ENCODE assay signal across 24 cellular contexts in genomic region chr3:29478671-29479070, GRCh38.
"Had no signal": no experiment of that assay in that cellular context is flagged by ENCODE, and none has a peak within 500 bp of the region (broad histone marks: within the 10 kb centered on the region; RNA-seq: fewer than 3 reads in every experiment).

No MANE protein-coding gene starts in this region.

- ATAC-seq: activated CD8-positive, alpha-beta T cell treated with anti-CD3 and anti-CD28 coated beads, Interleukin-2, amount 10 ng/mL, durations not matched to agents 7 days and 5 days; foreskin keratinocyte; left lobe of liver; lower lobe of right lung; sciatic nerve had no signal

- H3K4me3 ChIP-seq: ascending aorta, breast epithelium, colonic mucosa, hepatocyte, lower lobe of right lung, smooth muscle cell, testis, vagina had no signal

- H3K27ac ChIP-seq: ascending aorta, breast epithelium, colonic mucosa, foreskin keratinocyte, hepatocyte, lower lobe of right lung, testis, vagina had no signal

- H3K36me3 ChIP-seq: ascending aorta, breast epithelium, colonic mucosa, lower lobe of right lung, vagina had no signal

- H3K9me3 ChIP-seq: ascending aorta, breast epithelium, colonic mucosa, lower lobe of right lung, testis, vagina had no signal

- H3K4me1 ChIP-seq: breast epithelium, colonic mucosa, foreskin keratinocyte, lower lobe of right lung, testis, vagina had no signal

- H3K27me3 ChIP-seq: ascending aorta, breast epithelium, colonic mucosa, foreskin keratinocyte, hepatocyte, testis, vagina had no signal

- DNase-seq: activated CD4-positive, alpha-beta T cell treated with anti-CD3 and anti-CD28 coated beads for 1 hour; activated CD4-positive, alpha-beta T cell treated with anti-CD3 and anti-CD28 coated beads, Interleukin-2, amount 50 U/mL, for 1 hour; activated CD8-positive, alpha-beta T cell treated with anti-CD3 and anti-CD28 coated beads, Interleukin-2, amount 10 ng/mL, durations not matched to agents 7 days and 5 days; activated gamma-delta T cell treated with Interleukin-2 at 50 U/mL for 16 hours; activated T-cell treated with anti-CD3 and anti-CD28 coated beads, Interleukin-2, amount 50 U/mL, for 1 hour; colonic mucosa; foreskin keratinocyte; immature natural killer cell; lower lobe of right lung; mesendoderm; naive B cell; occipital lobe; stimulated activated CD4-positive, alpha-beta T cell treated with anti-CD3 and anti-CD28 coated beads, Interleukin-15, amount 100 ng/mL, for 24 hours; stimulated activated CD8-positive, alpha-beta memory T cell treated with anti-CD3 and anti-CD28 coated beads, Interleukin-4, amount 100 ng/mL, for 48 hours; stimulated activated naive CD4-positive, alpha-beta T cell; T-helper 9 cell; testis had no signal
